In the genomic region with DNA sequence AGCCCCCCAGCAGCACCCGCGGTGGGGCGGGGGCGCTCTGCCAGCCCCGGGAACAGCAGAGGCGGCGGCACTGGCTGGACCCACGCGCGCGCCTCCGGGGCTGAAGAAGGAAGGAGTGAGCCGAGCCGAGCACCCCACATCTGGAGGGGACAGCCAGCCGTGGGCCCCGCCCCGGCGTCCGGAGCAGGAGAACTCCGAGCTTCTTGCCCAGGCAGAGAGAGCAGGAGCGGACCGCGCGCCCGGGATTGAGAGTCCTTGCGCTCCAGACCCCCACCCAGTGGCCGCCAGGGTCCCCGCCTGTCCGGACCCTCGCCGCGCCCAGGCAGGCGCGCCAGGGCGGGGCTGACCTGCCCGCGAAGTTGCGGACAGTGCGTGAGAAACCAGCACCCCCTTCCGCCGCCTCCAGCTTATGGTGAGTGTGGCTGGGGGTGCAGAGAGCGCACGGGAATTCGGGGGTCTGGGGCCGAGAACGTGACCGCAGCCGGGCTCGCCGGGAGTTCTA, we compare ENCODE assay signal across 16 cellular contexts.
DNase-seq lines count a peak whose midpoint lies in the region; TF ChIP-seq lines count a peak whose summit lies in the region.
"Had no signal": no experiment of that assay in that cellular context is flagged by ENCODE, and none has a peak within 500 bp of the region (broad histone marks: within the 10 kb centered on the region; RNA-seq: fewer than 3 reads in every experiment).

No MANE protein-coding gene starts in this region.

- no peak overlapping the region for H3K27ac Mint-ChIP-seq in activated T-cell treated with anti-CD3 and anti-CD28 coated beads, Interleukin-2, amount 50 U/mL, for 24 hours

- H2AK5ac ChIP-seq in trophoblast cell (ENCODE audit: low read length): no peak overlapping the region

- no peak overlapping the region for H4K91ac ChIP-seq in trophoblast cell (ENCODE audit: low read depth, low read length)

- H2BK12ac ChIP-seq in trophoblast cell (ENCODE audit: low read length): no peak overlapping the region

- no peaks in the 10 kb centered on the region for H3K36me3 Mint-ChIP-seq in activated T-cell treated with anti-CD3 and anti-CD28 coated beads, Interleukin-2, amount 50 U/mL, for 24 hours (ENCODE audit: low read depth)

- H3K4me1 Mint-ChIP-seq in activated T-cell treated with anti-CD3 and anti-CD28 coated beads, Interleukin-2, amount 50 U/mL, for 24 hours (ENCODE audit: low read depth): no peaks in the 10 kb centered on the region
- H3K4me1 Mint-ChIP-seq: central memory CD8-positive, alpha-beta T cell had no signal

- H3K14ac ChIP-seq in trophoblast cell (ENCODE audit: low read length): no peak overlapping the region

- H3K36me3 ChIP-seq in HUES48 (ENCODE audit: control insufficient read depth, insufficient read depth, low read length) (no peaks in the 10 kb centered on the region), trophoblast cell (ENCODE audit: control insufficient read depth in 1 of 2, insufficient read depth in 2 of 2, low read length in 2 of 2) (no peaks in the 10 kb centered on the region), ovary (no peaks in the 10 kb centered on the region)
- H3K36me3 ChIP-seq: prostate gland, suprapubic skin had no signal

- peaks cover 52% of the 10 kb centered on the region for H3K27me3 ChIP-seq in HUES48 (ENCODE audit: control insufficient read depth, insufficient read depth, low read length)
- H3K27me3 ChIP-seq in trophoblast cell (ENCODE audit: insufficient read depth, low read length): peaks cover 34% of the 10 kb centered on the region
- no peaks in the 10 kb centered on the region for H3K27me3 ChIP-seq in ovary

- no peaks in the 10 kb centered on the region for H3K79me2 ChIP-seq in trophoblast cell (ENCODE audit: control insufficient read depth, insufficient read depth, low read length, poor library complexity)

- H3K18ac ChIP-seq in trophoblast cell (ENCODE audit: low read length): no peak overlapping the region

- H3K9ac ChIP-seq in HUES48 (ENCODE audit: low read depth, low read length) (no peak overlapping the region), trophoblast cell (ENCODE audit: low read length) (no peak overlapping the region)

- DNase-seq in astrocyte of the cerebellum (ENCODE audit: low read depth) (no peak), trophoblast cell (no peak), ovary (no peak), AG08395 (ENCODE audit: low spot score) (no peak)
- no peak for DNase-seq in activated T-cell treated with anti-CD3 and anti-CD28 coated beads, Interleukin-2, amount 50 U/mL, for 24 hours
- DNase-seq: activated CD4-positive, alpha-beta T cell treated with anti-CD3 and anti-CD28 coated beads, Interleukin-2, amount 50 U/mL, for 4 hours; activated T-cell treated with anti-CD3 and anti-CD28 coated beads, Interleukin-2, amount 50 U/mL, for 48 hours; KG1; NCI-H1092 treated with DMSO at 0.1 percent for 48 hours; NCI-H774 had no signal

- no CpG with 5 or more reads among the region's 50 CpGs for WGBS in trophoblast cell (ENCODE audit: extremely low coverage, insufficient coverage, insufficient read length)
- WGBS in ovary, 3 donors: 0 to 3% (median 1%) methylated on average over 33 to 50 of the region's 50 CpGs

- H3K9me3 ChIP-seq in HUES48 (ENCODE audit: control insufficient read depth, insufficient read depth, low read length): no peaks in the 10 kb centered on the region
- H3K9me3 ChIP-seq in trophoblast cell (ENCODE audit: insufficient read depth, low read depth, low read length): peaks cover 4% of the 10 kb centered on the region
- H3K9me3 ChIP-seq in ovary: peaks cover 0 to 3% of the 10 kb centered on the region in 2 donors
- H3K9me3 ChIP-seq: prostate gland, suprapubic skin had no signal

- no peak for TF ChIP-seq POLR2A in ovary (IDR thresholded peaks at IDR 0.05)

- H4K12ac ChIP-seq in trophoblast cell (ENCODE audit: low read depth, low read length): no peak overlapping the region

- H3K4me3 ChIP-seq in HUES48 (ENCODE audit: low read depth, low read length): peak overlapping the region; percentile 70
- peak overlapping the region; percentile 25 for H3K4me3 ChIP-seq in astrocyte of the cerebellum (ENCODE audit: low read depth, low read length)
- H3K4me3 ChIP-seq in iPS-11a (ENCODE audit: low read depth, low read length): peak overlapping the region; percentile 41
- H3K4me3 ChIP-seq in trophoblast cell (ENCODE audit: low read depth, low read length): no peak overlapping the region
- H3K4me3 ChIP-seq in ovary: no peak overlapping the region
- H3K4me3 ChIP-seq: smooth muscle cell, suprapubic skin had no signal

- intact Hi-C loops in ovary (cut with DNase I): no loop called here

- H3K4me1 ChIP-seq in HUES48 (ENCODE audit: control insufficient read depth, insufficient read depth, low read length) (no peaks in the 10 kb centered on the region), trophoblast cell (ENCODE audit: control insufficient read depth in 1 of 2, insufficient read depth in 2 of 2, low read length in 2 of 2) (no peaks in the 10 kb centered on the region), ovary (ENCODE audit: insufficient read depth) (no peaks in the 10 kb centered on the region)
- H3K4me1 ChIP-seq: prostate gland, suprapubic skin had no signal

- no peak overlapping the region for H3K27ac ChIP-seq in HUES48 (ENCODE audit: low read depth, low read length)
- no peak overlapping the region for H3K27ac ChIP-seq in trophoblast cell (ENCODE audit: low read depth, low read length)
- no peak overlapping the region for H3K27ac ChIP-seq in ovary
- H3K27ac ChIP-seq: prostate gland, suprapubic skin had no signal

- H3K27me3 Mint-ChIP-seq in activated T-cell treated with anti-CD3 and anti-CD28 coated beads, Interleukin-2, amount 50 U/mL, for 24 hours: peaks cover 26% of the 10 kb centered on the region

- TF ChIP-seq EP300 in ovary (IDR thresholded peaks at IDR 0.05): no peak

- no peak overlapping the region for H3K23ac ChIP-seq in trophoblast cell (ENCODE audit: low read length)

- H3K9me3 Mint-ChIP-seq in activated T-cell treated with anti-CD3 and anti-CD28 coated beads, Interleukin-2, amount 50 U/mL, for 24 hours: peaks cover 4% of the 10 kb centered on the region
- H3K9me3 Mint-ChIP-seq: central memory CD8-positive, alpha-beta T cell had no signal

- H3K79me1 ChIP-seq in trophoblast cell (ENCODE audit: low read length): no peaks in the 10 kb centered on the region

- TF ChIP-seq CTCF in astrocyte of the cerebellum (IDR thresholded peaks at IDR 0.05; ENCODE audit: low read depth, low read length, missing control alignments) (no peak), ovary (IDR thresholded peaks at IDR 0.05) (no peak)

- no peak overlapping the region for H2AFZ ChIP-seq in trophoblast cell (ENCODE audit: insufficient read depth, low read length, poor library complexity)

- H2BK120ac ChIP-seq in trophoblast cell (ENCODE audit: insufficient read depth, low read length, poor library complexity): no peak overlapping the region

- H2BK5ac ChIP-seq in trophoblast cell (ENCODE audit: low read depth, low read length, poor library complexity): no peak overlapping the region

- no peak overlapping the region for H3K4me3 Mint-ChIP-seq in activated T-cell treated with anti-CD3 and anti-CD28 coated beads, Interleukin-2, amount 50 U/mL, for 24 hours
- H3K4me3 Mint-ChIP-seq: central memory CD8-positive, alpha-beta T cell had no signal

- peak overlapping the region; percentile 48 for H3K4me2 ChIP-seq in trophoblast cell (ENCODE audit: low read length)
- H3K4me2 ChIP-seq: smooth muscle cell had no signal

- in situ Hi-C loops in astrocyte of the cerebellum (cut with HindIII; ENCODE audit: low sequenced_read_pairs): no loop called here

- no peak overlapping the region for H4K8ac ChIP-seq in trophoblast cell (ENCODE audit: low read depth, low read length)

- no peak overlapping the region for H3K4ac ChIP-seq in trophoblast cell (ENCODE audit: low read depth, low read length)

Comparison
In these comparisons a context has a peak if more than half of its experiments do, and no peak if none do; other contexts are left out.
1. H3K4me3 ChIP-seq: peak in HUES48 (single experiment), astrocyte of the cerebellum (single experiment) and iPS-11a (single experiment); none in trophoblast cell (single experiment) and ovary (single experiment).